Comparison of ENCODE assay signal across 8 cellular contexts in genomic region chr7:148987751-148988512, GRCh38. TPM values are rescaled to one million over a fixed set of nuclear protein-coding genes. Genes with fewer than 3 reads are reported as not detected.
DNase-seq lines count a peak whose midpoint lies in the region; ATAC-seq and TF ChIP-seq lines count a peak whose summit lies in the region.

No MANE protein-coding gene starts in this region.

- peak overlapping the region; percentile 22 for H3K27ac ChIP-seq in DOHH2 (ENCODE audit: low read depth, low read length)

- no peaks in the 10 kb centered on the region for H3K9me2 ChIP-seq in DOHH2 (replicated peaks; ENCODE audit: control insufficient read depth, low read length)

- no peaks in the 10 kb centered on the region for H3K79me2 ChIP-seq in DOHH2 (ENCODE audit: control insufficient read depth, low read length)

- no peaks in the 10 kb centered on the region for H3K9me3 ChIP-seq in DOHH2 (ENCODE audit: control insufficient read depth, insufficient read depth, low read length)
- H3K9me3 ChIP-seq in T-helper 17 cell (ENCODE audit: control insufficient read depth, low read length, poor library complexity, severe bottlenecking): no peaks in the 10 kb centered on the region

- no peaks in the 10 kb centered on the region for H3K36me3 ChIP-seq in DOHH2 (ENCODE audit: control insufficient read depth, low read length)

- H3K9me3 Mint-ChIP-seq in osteocyte (ENCODE audit: unreplicated experiment): no peaks in the 10 kb centered on the region

- peaks cover 26% of the 10 kb centered on the region for H3K27me3 ChIP-seq in DOHH2 (ENCODE audit: control insufficient read depth, low read length)

- H3K4me3 ChIP-seq in DOHH2 (ENCODE audit: low read length) (peak overlapping the region; percentile 90), fibroblast of villous mesenchyme (ENCODE audit: low read depth, low read length) (peak overlapping the region; percentile 96)

- H3K27me3 Mint-ChIP-seq in T-helper 17 cell (peaks cover 6% of the 10 kb centered on the region), osteocyte (ENCODE audit: unreplicated experiment) (no peaks in the 10 kb centered on the region)

- H3K4me1 Mint-ChIP-seq in T-helper 17 cell: peaks cover 37% of the 10 kb centered on the region
- H3K4me1 Mint-ChIP-seq in osteocyte (ENCODE audit: unreplicated experiment): peaks cover 30% of the 10 kb centered on the region

- DNase-seq in T-helper 17 cell (no peak), fibroblast of villous mesenchyme (ENCODE audit: low read depth) (no peak), osteocyte (ENCODE audit: extremely low spot score, unreplicated experiment) (no peak), DMS114 treated with DMSO at 0.1 percent for 48 hours (lab: John Stamatoyannopoulos, UW; ENCODE audit: unreplicated experiment) (no peak), NCI-H1436 treated with DMSO at 0.1 percent for 48 hours (lab: John Stamatoyannopoulos, UW) (no peak)

- peak; percentile 4 for ATAC-seq in HG03064 (IDR thresholded peaks at IDR 0.05; ENCODE audit: low read depth, unreplicated experiment)
- no peak for ATAC-seq in T-helper 17 cell
- no peak for ATAC-seq in HG02938 (IDR thresholded peaks at IDR 0.05; ENCODE audit: unreplicated experiment)

- peak overlapping the region; percentile 93 for H3K4me2 ChIP-seq in DOHH2 (ENCODE audit: low read length)

- H3K36me3 Mint-ChIP-seq in T-helper 17 cell (ENCODE audit: low read depth): no peaks in the 10 kb centered on the region
- no peaks in the 10 kb centered on the region for H3K36me3 Mint-ChIP-seq in osteocyte (ENCODE audit: unreplicated experiment)

- TF ChIP-seq CTCF in DOHH2 (IDR thresholded peaks at IDR 0.05; ENCODE audit: low read depth, low read length, poor library complexity, severe bottlenecking): no peak
- no peak for TF ChIP-seq CTCF in fibroblast of villous mesenchyme (IDR thresholded peaks at IDR 0.05; ENCODE audit: insufficient read depth, low read depth, low read length)
- no peak for TF ChIP-seq CTCF in osteocyte (IDR thresholded peaks at IDR 0.05)

- H4K20me1 ChIP-seq in DOHH2 (ENCODE audit: control insufficient read depth, insufficient read depth, low read depth, low read length): no peaks in the 10 kb centered on the region

- H3K27ac Mint-ChIP-seq in T-helper 17 cell (peak overlapping the region; percentile 97), osteocyte (ENCODE audit: unreplicated experiment) (peak overlapping the region; percentile 94)

- peaks cover 41% of the 10 kb centered on the region for H3K4me1 ChIP-seq in DOHH2 (ENCODE audit: control insufficient read depth, low read length)

- peaks cover 18% of the 10 kb centered on the region for H3F3A ChIP-seq in DOHH2 (ENCODE audit: control insufficient read depth, insufficient read depth)

- H3K4me3 Mint-ChIP-seq in T-helper 17 cell (peak overlapping the region; percentile 98), osteocyte (ENCODE audit: unreplicated experiment) (peak overlapping the region; percentile 91)

RNA-seq across cellular contexts. Expression of gene PDIA4, which starts 40.4 kb away (rescaled TPM):
- total RNA-seq in T-helper 17 cell (10 to 100 TPM; 42.4 to 49.8 TPM), fibroblast of villous mesenchyme (233 and 358 TPM in 2 replicates), osteocyte (152 and 162 TPM in 2 replicates)
